1 cellular context compared by ENCODE assay signal in genomic region chr3:185332026-185332735, GRCh38.
TF ChIP-seq lines count a peak whose summit lies in the region.

No MANE protein-coding gene starts in this region.

TF ChIP-seq in HepG2, 621 proteins besides CTCF, POLR2A, EP300 and RAD21 (continued from another document and continues in another):
- TF ChIP-seq AFF4 (CRISPR knock-in tag; IDR thresholded peaks at IDR 0.05) (no peak), ZBTB1 (CRISPR knock-in tag; IDR thresholded peaks at IDR 0.05; ENCODE audit: borderline replicate concordance) (no peak), PHF20 (CRISPR knock-in tag; IDR thresholded peaks at IDR 0.05) (no peak), TCF7L2 (IDR thresholded peaks at IDR 0.05; ENCODE audit: low read depth, low read length) (no peak), SP1 (IDR thresholded peaks at IDR 0.05) (no peak), SP1 (CRISPR knock-in tag; IDR thresholded peaks at IDR 0.05) (no peak), IKZF1 (IDR thresholded peaks at IDR 0.05) (no peak), JUND (CRISPR knock-in tag; IDR thresholded peaks at IDR 0.05) (no peak), NAIF1 (CRISPR knock-in tag; IDR thresholded peaks at IDR 0.05; ENCODE audit: borderline replicate concordance) (no peak), KDM5B (CRISPR knock-in tag; IDR thresholded peaks at IDR 0.05; ENCODE audit: borderline replicate concordance) (no peak), JDP2 (CRISPR knock-in tag; IDR thresholded peaks at IDR 0.05; ENCODE audit: borderline replicate concordance) (no peak), PATZ1 (CRISPR knock-in tag; IDR thresholded peaks at IDR 0.05) (no peak), ZNF749 (CRISPR knock-in tag; IDR thresholded peaks at IDR 0.05; ENCODE audit: borderline replicate concordance) (no peak), ZNF292 (CRISPR knock-in tag; IDR thresholded peaks at IDR 0.05; ENCODE audit: borderline replicate concordance, low read depth) (no peak), ZNF616 (CRISPR knock-in tag; IDR thresholded peaks at IDR 0.05; ENCODE audit: low read depth) (no peak), TBL1XR1 (IDR thresholded peaks at IDR 0.05; ENCODE audit: borderline replicate concordance, low read length, partially characterized antibody) (no peak), ZNF253 (CRISPR knock-in tag; IDR thresholded peaks at IDR 0.05; ENCODE audit: borderline replicate concordance) (no peak), ZMYM3 (CRISPR knock-in tag; IDR thresholded peaks at IDR 0.05) (no peak), ZNF138 (CRISPR knock-in tag; IDR thresholded peaks at IDR 0.05; ENCODE audit: low read depth) (no peak), PRDM15 (CRISPR knock-in tag; IDR thresholded peaks at IDR 0.05) (no peak), CHD2 (IDR thresholded peaks at IDR 0.05; ENCODE audit: low read depth, low read length) (no peak), ZNF296 (CRISPR knock-in tag; conservative IDR thresholded peaks at IDR 0.05) (no peak), MLLT10 (CRISPR knock-in tag; IDR thresholded peaks at IDR 0.05) (no peak), ZFP41 (CRISPR knock-in tag; IDR thresholded peaks at IDR 0.05; ENCODE audit: borderline replicate concordance) (no peak), ZXDC (CRISPR knock-in tag; IDR thresholded peaks at IDR 0.05) (no peak), ZBTB40 (IDR thresholded peaks at IDR 0.05) (no peak), ZBTB40 (CRISPR knock-in tag; IDR thresholded peaks at IDR 0.05) (no peak), ZNF792 (CRISPR knock-in tag; IDR thresholded peaks at IDR 0.05) (peak; percentile 84), CBX1 (IDR thresholded peaks at IDR 0.05; ENCODE audit: low read depth) (no peak), ELF3 (CRISPR knock-in tag; IDR thresholded peaks at IDR 0.05) (peak; percentile 94), CREB1 (IDR thresholded peaks at IDR 0.05) (no peak), CREB1 (CRISPR knock-in tag; IDR thresholded peaks at IDR 0.05) (0 out of 2 replicates have a peak, but pooled peaks have one; percentile 12), ZHX1 (CRISPR knock-in tag; IDR thresholded peaks at IDR 0.05; ENCODE audit: low read depth) (no peak), CHD4 (IDR thresholded peaks at IDR 0.05; ENCODE audit: borderline replicate concordance, low read length) (no peak), ZNF207 (IDR thresholded peaks at IDR 0.05; ENCODE audit: borderline replicate concordance) (no peak)
